ENCODE assay signal across 8 cellular contexts in genomic region chr19:40662925-40663711, GRCh38. TPM values are rescaled to one million over a fixed set of nuclear protein-coding genes. Genes with fewer than 3 reads are reported as not detected.
DNase-seq lines count a peak whose midpoint lies in the region; ATAC-seq and TF ChIP-seq lines count a peak whose summit lies in the region.

No MANE protein-coding gene starts in this region.

- H3K4me1 Mint-ChIP-seq in activated CD4-positive, alpha-beta T cell treated with anti-CD3 and anti-CD28 coated beads, Interleukin-2, amount 10 ng/mL, durations not matched to agents 24 days and 14 days: peaks cover 15% of the 10 kb centered on the region

- no peaks in the 10 kb centered on the region for H3K4me1 ChIP-seq in colonic mucosa

- no peaks in the 10 kb centered on the region for H3K27me3 ChIP-seq in colonic mucosa

- H3K27ac Mint-ChIP-seq in activated CD4-positive, alpha-beta T cell treated with anti-CD3 and anti-CD28 coated beads, Interleukin-2, amount 10 ng/mL, durations not matched to agents 24 days and 14 days: peak overlapping the region; percentile 77

- DNase-seq in AG09309 (ENCODE audit: low read depth) (no peak), NCI-H345 treated with DMSO at 0.1 percent for 48 hours (lab: John Stamatoyannopoulos, UW; ENCODE audit: unreplicated experiment) (peak; percentile 94), colonic mucosa (peak; percentile 91), left lobe of liver (ENCODE audit: low spot score) (peak; percentile 89)
- DNase-seq in activated CD4-positive, alpha-beta T cell treated with anti-CD3 and anti-CD28 coated beads, Interleukin-2, amount 10 ng/mL, durations not matched to agents 24 days and 14 days: peak; percentile 98
- peak; percentile 94 to 96 for DNase-seq in stimulated activated CD4-positive, alpha-beta T cell treated with anti-CD3 and anti-CD28 coated beads, Interleukin-1b, Interleukin-23, amount 100 ng/mL, for 4 hours (ENCODE audit: low read depth in 2 of 2)

- H3K27ac ChIP-seq in colonic mucosa: peak overlapping the region; percentile 65

- no peaks in the 10 kb centered on the region for H3K36me3 ChIP-seq in colonic mucosa

- peaks cover 4% of the 10 kb centered on the region for H3K27me3 Mint-ChIP-seq in activated CD4-positive, alpha-beta T cell treated with anti-CD3 and anti-CD28 coated beads, Interleukin-2, amount 10 ng/mL, durations not matched to agents 24 days and 14 days

- H3K4me3 ChIP-seq in AG09309 (ENCODE audit: control insufficient read depth, low read depth, low read length) (peak overlapping the region; percentile 56), colonic mucosa (peak overlapping the region; percentile 57)

- no peaks in the 10 kb centered on the region for H3K9me3 Mint-ChIP-seq in activated CD4-positive, alpha-beta T cell treated with anti-CD3 and anti-CD28 coated beads, Interleukin-2, amount 10 ng/mL, durations not matched to agents 24 days and 14 days

- peak overlapping the region; percentile 74 for H3K4me3 Mint-ChIP-seq in activated CD4-positive, alpha-beta T cell treated with anti-CD3 and anti-CD28 coated beads, Interleukin-2, amount 10 ng/mL, durations not matched to agents 24 days and 14 days

- TF ChIP-seq CTCF in AG09309 (IDR thresholded peaks at IDR 0.05; ENCODE audit: control insufficient read depth, insufficient read depth, low read depth, low read length, missing control alignments): peak; percentile 86
- no peak for TF ChIP-seq CTCF in colonic mucosa (IDR thresholded peaks at IDR 0.05)

- peak; percentile 74 for ATAC-seq in GM18907 (IDR thresholded peaks at IDR 0.05; ENCODE audit: unreplicated experiment)
- peak; percentile 86 for ATAC-seq in HG03159 (IDR thresholded peaks at IDR 0.05; ENCODE audit: unreplicated experiment)
- peak; percentile 95 for ATAC-seq in left lobe of liver

- H3K9ac ChIP-seq in colonic mucosa (ENCODE audit: low read depth in 2 of 2, low read length in 2 of 2): peak overlapping the region; percentile 49 to 79

- H3K36me3 Mint-ChIP-seq in activated CD4-positive, alpha-beta T cell treated with anti-CD3 and anti-CD28 coated beads, Interleukin-2, amount 10 ng/mL, durations not matched to agents 24 days and 14 days (ENCODE audit: low read depth): peaks cover 9% of the 10 kb centered on the region

- H3K9me3 ChIP-seq in colonic mucosa: no peaks in the 10 kb centered on the region

- intact Hi-C loops in activated CD4-positive, alpha-beta T cell treated with anti-CD3 and anti-CD28 coated beads, Interleukin-2, amount 10 ng/mL, durations not matched to agents 24 days and 14 days (cut with micrococcal nuclease): loop anchor here (1.0 to 10.0 kb wide), 7 partner anchors 27 to 481 kb away; partner anchors contain the start of genes ACTMAP, COQ8B, ITPKC and NUMBL
- intact Hi-C loops in colonic mucosa (cut with DNase I): loop anchor here (2.0 to 5.0 kb wide), 3 partner anchors 158 to 479 kb away; no protein-coding TSS in a partner anchor

RNA-seq across cellular contexts. Expression of gene NUMBL, which starts 27.3 kb away (rescaled TPM):
- total RNA-seq in activated CD4-positive, alpha-beta T cell treated with anti-CD3 and anti-CD28 coated beads, Interleukin-2, amount 10 ng/mL, durations not matched to agents 24 days and 14 days: 18.9 and 24.2 TPM in 2 replicates
- total RNA-seq in colonic mucosa (10 to 100 TPM; 12.8 to 22.0 TPM), left lobe of liver (21.7 TPM)

RNA-seq across cellular contexts. Expression of gene COQ8B, which starts 53.6 kb away (rescaled TPM):
- 32.5 and 33.4 TPM in 2 replicates for total RNA-seq in activated CD4-positive, alpha-beta T cell treated with anti-CD3 and anti-CD28 coated beads, Interleukin-2, amount 10 ng/mL, durations not matched to agents 24 days and 14 days
- total RNA-seq in colonic mucosa (10 to 100 TPM; 26.5 to 48.5 TPM), left lobe of liver (43.5 TPM)

RNA-seq across cellular contexts. Expression of gene ITPKC, which starts 53.8 kb away (rescaled TPM):
- 7.7 and 8.6 TPM in 2 replicates for total RNA-seq in activated CD4-positive, alpha-beta T cell treated with anti-CD3 and anti-CD28 coated beads, Interleukin-2, amount 10 ng/mL, durations not matched to agents 24 days and 14 days
- total RNA-seq in colonic mucosa: 10 to 100 TPM; 15.8 to 22.0 TPM
- total RNA-seq in left lobe of liver: 7.0 TPM
